Comparison of ENCODE assay signal across 12 cellular contexts in genomic region chr18:21550510-21550970, GRCh38. TPM values are rescaled to one million over a fixed set of nuclear protein-coding genes. Genes with fewer than 3 reads are reported as not detected.
DNase-seq lines count a peak whose midpoint lies in the region; ATAC-seq and TF ChIP-seq lines count a peak whose summit lies in the region.
"Had no signal": no experiment of that assay in that cellular context is flagged by ENCODE, and none has a peak within 500 bp of the region (broad histone marks: within the 10 kb centered on the region; RNA-seq: fewer than 3 reads in every experiment).

No MANE protein-coding gene starts in this region.

- no peak overlapping the region for H3K23ac ChIP-seq in trophoblast cell (ENCODE audit: low read length)

- no peak overlapping the region for H2AK5ac ChIP-seq in trophoblast cell (ENCODE audit: low read length)

- H3K27ac Mint-ChIP-seq in WTC11 (no peak overlapping the region), CD14-positive monocyte (no peak overlapping the region)
- no peak overlapping the region for H3K27ac Mint-ChIP-seq in CD4-positive, alpha-beta memory T cell
- H3K27ac Mint-ChIP-seq: CD8-positive, alpha-beta memory T cell; HFFc6 had no signal

- H3K4me1 Mint-ChIP-seq in WTC11 (no peaks in the 10 kb centered on the region), CD14-positive monocyte (peaks cover 2% of the 10 kb centered on the region)
- H3K4me1 Mint-ChIP-seq in CD4-positive, alpha-beta memory T cell = peaks cover 8 to 16% (median 11%) of the 10 kb centered on the region in 4 donors

- H4K8ac ChIP-seq in trophoblast cell (ENCODE audit: low read depth, low read length) = no peak overlapping the region

- H2BK120ac ChIP-seq in trophoblast cell (ENCODE audit: insufficient read depth, low read length, poor library complexity) = no peak overlapping the region

- WGBS in trophoblast cell (ENCODE audit: extremely low coverage, insufficient coverage, insufficient read length) = no CpG with 5 or more reads among the region's 11 CpGs

- no peak overlapping the region for H3K4me3 ChIP-seq in mucosa of descending colon
- H3K4me3 ChIP-seq in trophoblast cell (ENCODE audit: low read depth, low read length) = no peak overlapping the region
- H3K4me3 ChIP-seq in CD4-positive, alpha-beta memory T cell (ENCODE audit: low read length in 2 of 2) = no peak overlapping the region

- no peaks in the 10 kb centered on the region for H3K9me3 Mint-ChIP-seq in WTC11
- H3K9me3 Mint-ChIP-seq in CD4-positive, alpha-beta memory T cell = no peaks in the 10 kb centered on the region
- peaks cover 0 to 1% (median 0%) of the 10 kb centered on the region in 7 donors for H3K9me3 Mint-ChIP-seq in CD14-positive monocyte
- H3K9me3 Mint-ChIP-seq: CD8-positive, alpha-beta memory T cell; HFFc6 had no signal

- no peak overlapping the region for H3K9ac ChIP-seq in trophoblast cell (ENCODE audit: low read length)

- no peak overlapping the region for H3K4me3 Mint-ChIP-seq in WTC11
- no peak overlapping the region for H3K4me3 Mint-ChIP-seq in CD4-positive, alpha-beta memory T cell
- no peak overlapping the region for H3K4me3 Mint-ChIP-seq in CD14-positive monocyte
- H3K4me3 Mint-ChIP-seq: CD8-positive, alpha-beta memory T cell; HFFc6 had no signal

- H3K4ac ChIP-seq in trophoblast cell (ENCODE audit: low read depth, low read length) = no peak overlapping the region

- H3K27ac ChIP-seq in trophoblast cell (ENCODE audit: low read depth, low read length) = no peak overlapping the region
- H3K27ac ChIP-seq in CD4-positive, alpha-beta memory T cell (ENCODE audit: low read depth, low read length) = no peak overlapping the region
- H3K27ac ChIP-seq: C4-2B had no signal

- no peak overlapping the region for H2BK12ac ChIP-seq in trophoblast cell (ENCODE audit: low read length)

- TF ChIP-seq CTCF in WTC11 (IDR thresholded peaks at IDR 0.05) (no peak), mucosa of descending colon (IDR thresholded peaks at IDR 0.05) (no peak), CD14-positive monocyte (IDR thresholded peaks at IDR 0.05) (no peak)

- H3K79me1 ChIP-seq in trophoblast cell (ENCODE audit: low read length) = no peaks in the 10 kb centered on the region

- intact Hi-C loops in left colon (cut with DNase I, micrococcal nuclease) (no loop called here), mucosa of descending colon (cut with DNase I, micrococcal nuclease) (no loop called here), CD14-positive monocyte (cut with micrococcal nuclease) (no loop called here)
- intact Hi-C loops in CD4-positive, alpha-beta memory T cell (cut with micrococcal nuclease) = no loop called here

- H3K79me2 ChIP-seq in trophoblast cell (ENCODE audit: control insufficient read depth, insufficient read depth, low read length, poor library complexity) = no peaks in the 10 kb centered on the region

- no peak overlapping the region for H3K14ac ChIP-seq in trophoblast cell (ENCODE audit: low read length)

- no peaks in the 10 kb centered on the region for H3K27me3 Mint-ChIP-seq in WTC11 (ENCODE audit: low read depth)
- H3K27me3 Mint-ChIP-seq in CD4-positive, alpha-beta memory T cell = no peaks in the 10 kb centered on the region
- no peaks in the 10 kb centered on the region for H3K27me3 Mint-ChIP-seq in CD14-positive monocyte (ENCODE audit: low read depth in 3 of 3)
- H3K27me3 Mint-ChIP-seq: CD8-positive, alpha-beta memory T cell had no signal

- H2AFZ ChIP-seq in trophoblast cell (ENCODE audit: insufficient read depth, low read length, poor library complexity) = no peak overlapping the region

- no peaks in the 10 kb centered on the region for H3K27me3 ChIP-seq in trophoblast cell (ENCODE audit: insufficient read depth, low read length)
- H3K27me3 ChIP-seq in CD4-positive, alpha-beta memory T cell (ENCODE audit: insufficient read depth, low read length) = no peaks in the 10 kb centered on the region
- H3K27me3 ChIP-seq: BE2C had no signal

- H4K12ac ChIP-seq in trophoblast cell (ENCODE audit: low read depth, low read length) = no peak overlapping the region

- no peak overlapping the region for H4K91ac ChIP-seq in trophoblast cell (ENCODE audit: low read depth, low read length)

- H3K36me3 ChIP-seq in mucosa of descending colon (ENCODE audit: low read depth) = no peaks in the 10 kb centered on the region
- H3K36me3 ChIP-seq in trophoblast cell (ENCODE audit: control insufficient read depth in 1 of 2, insufficient read depth in 2 of 2, low read length in 2 of 2) = peaks cover 7 to 8% of the 10 kb centered on the region in 2 experiments
- H3K36me3 ChIP-seq in CD4-positive, alpha-beta memory T cell (ENCODE audit: insufficient read depth, low read length) = peaks cover 18% of the 10 kb centered on the region
- H3K36me3 ChIP-seq: BE2C had no signal

- POLR2A ChIA-PET in WTC11 (lab: Charles Lee) = no interaction called here
- POLR2A ChIA-PET in CD4-positive, alpha-beta memory T cell (lab: Charles Lee; ENCODE audit: partially characterized antibody) = no interaction called here

- no peak for ATAC-seq in WTC11
- ATAC-seq in left colon = peak; percentile 60
- ATAC-seq in mucosa of descending colon = peak; percentile 31

- no peaks in the 10 kb centered on the region for H3K9me3 ChIP-seq in mucosa of descending colon
- H3K9me3 ChIP-seq in trophoblast cell (ENCODE audit: insufficient read depth, low read depth, low read length) = no peaks in the 10 kb centered on the region
- H3K9me3 ChIP-seq in CD4-positive, alpha-beta memory T cell (ENCODE audit: control insufficient read depth in 1 of 2, low read length in 2 of 2) = no peaks in the 10 kb centered on the region
- H3K9me3 ChIP-seq: BE2C had no signal

- H3K4me1 ChIP-seq in mucosa of descending colon (ENCODE audit: low read depth) = no peaks in the 10 kb centered on the region
- H3K4me1 ChIP-seq in trophoblast cell (ENCODE audit: control insufficient read depth in 1 of 2, insufficient read depth in 2 of 2, low read length in 2 of 2) = peaks cover 0 to 2% of the 10 kb centered on the region in 2 experiments
- H3K4me1 ChIP-seq in CD4-positive, alpha-beta memory T cell (ENCODE audit: insufficient read depth, low read length) = no peaks in the 10 kb centered on the region
- H3K4me1 ChIP-seq: BE2C had no signal

- H3K18ac ChIP-seq in trophoblast cell (ENCODE audit: low read length) = no peak overlapping the region

- H3K4me2 ChIP-seq in trophoblast cell (ENCODE audit: low read length) = no peak overlapping the region

- H2BK5ac ChIP-seq in trophoblast cell (ENCODE audit: low read depth, low read length, poor library complexity) = no peak overlapping the region

- DNase-seq in WTC11 (ENCODE audit: low spot score) (no peak), left colon (no peak), mucosa of descending colon (no peak), trophoblast cell (no peak), CD14-positive monocyte (ENCODE audit: low spot score) (no peak), NCI-H1105 (lab: John Stamatoyannopoulos, UW) (no peak)
- no peak for DNase-seq in CD4-positive, alpha-beta memory T cell
- DNase-seq: BE2C; CD8-positive, alpha-beta memory T cell; HCEC 1CT; HFFc6 had no signal

- CTCF ChIA-PET in WTC11 (lab: Charles Lee) = no interaction called here
- CTCF ChIA-PET in CD4-positive, alpha-beta memory T cell (lab: Charles Lee; ENCODE audit: partially characterized antibody) = interaction anchor here (0.7 kb wide), 1 partner anchor 30 kb away, joined by 3 read pairs; no protein-coding TSS in a partner anchor

- H3K36me3 Mint-ChIP-seq in WTC11 (peaks cover 37% of the 10 kb centered on the region), CD14-positive monocyte (peaks cover 47 to 79% of the 10 kb centered on the region in 2 donors)
- peaks cover 52 to 54% of the 10 kb centered on the region in 2 donors for H3K36me3 Mint-ChIP-seq in CD4-positive, alpha-beta memory T cell

TF ChIP-seq in WTC11, 78 proteins besides CTCF, POLR2A, EP300 and RAD21:
- TF ChIP-seq ELF4 (CRISPR knock-in tag; IDR thresholded peaks at IDR 0.05; ENCODE audit: low read depth) = no peak
- TF ChIP-seq GABPB1 (CRISPR knock-in tag; IDR thresholded peaks at IDR 0.05) = 0 out of 2 replicates have a peak, but pooled peaks have one; percentile 13
- TF ChIP-seq, protein P1, sequence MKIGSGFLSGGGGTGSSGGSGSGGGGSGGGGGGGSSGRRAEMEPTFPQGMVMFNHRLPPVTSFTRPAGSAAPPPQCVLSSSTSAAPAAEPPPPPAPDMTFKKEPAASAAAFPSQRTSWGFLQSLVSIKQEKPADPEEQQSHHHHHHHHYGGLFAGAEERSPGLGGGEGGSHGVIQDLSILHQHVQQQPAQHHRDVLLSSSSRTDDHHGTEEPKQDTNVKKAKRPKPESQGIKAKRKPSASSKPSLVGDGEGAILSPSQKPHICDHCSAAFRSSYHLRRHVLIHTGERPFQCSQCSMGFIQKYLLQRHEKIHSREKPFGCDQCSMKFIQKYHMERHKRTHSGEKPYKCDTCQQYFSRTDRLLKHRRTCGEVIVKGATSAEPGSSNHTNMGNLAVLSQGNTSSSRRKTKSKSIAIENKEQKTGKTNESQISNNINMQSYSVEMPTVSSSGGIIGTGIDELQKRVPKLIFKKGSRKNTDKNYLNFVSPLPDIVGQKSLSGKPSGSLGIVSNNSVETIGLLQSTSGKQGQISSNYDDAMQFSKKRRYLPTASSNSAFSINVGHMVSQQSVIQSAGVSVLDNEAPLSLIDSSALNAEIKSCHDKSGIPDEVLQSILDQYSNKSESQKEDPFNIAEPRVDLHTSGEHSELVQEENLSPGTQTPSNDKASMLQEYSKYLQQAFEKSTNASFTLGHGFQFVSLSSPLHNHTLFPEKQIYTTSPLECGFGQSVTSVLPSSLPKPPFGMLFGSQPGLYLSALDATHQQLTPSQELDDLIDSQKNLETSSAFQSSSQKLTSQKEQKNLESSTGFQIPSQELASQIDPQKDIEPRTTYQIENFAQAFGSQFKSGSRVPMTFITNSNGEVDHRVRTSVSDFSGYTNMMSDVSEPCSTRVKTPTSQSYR (CRISPR knock-in tag; IDR thresholded peaks at IDR 0.05) = no peak
TF ChIP-seq in WTC11: peak in this region for 1.

RNA-seq across cellular contexts. Expression of gene ESCO1, which starts 50.0 kb away (rescaled TPM):
- 35.2 to 46.5 TPM (median 35.5 TPM) in 3 replicates for total RNA-seq in WTC11 (2021)
- 10 to 100 TPM; 14.8 to 16.4 TPM for total RNA-seq in left colon
- 10 to 100 TPM; 14.8 to 18.0 (median 15.8) TPM for total RNA-seq in mucosa of descending colon
- polyA plus RNA-seq in trophoblast cell (2013) = 16.3 and 16.4 TPM in 2 replicates
- total RNA-seq in CD4-positive, alpha-beta memory T cell = 10 to 100 TPM; 32.3 to 38.2 TPM
- 10 to 100 TPM in 1 of 2 donors, 1 to 10 TPM in 1; 4.6 to 11.9 TPM for polyA plus RNA-seq in CD4-positive, alpha-beta memory T cell
- 1 to 10 TPM; 1.3 to 2.5 TPM for polyA plus RNA-seq in CD14-positive monocyte
